Comparison of ENCODE assay signal across 12 cellular contexts in the genomic region with DNA sequence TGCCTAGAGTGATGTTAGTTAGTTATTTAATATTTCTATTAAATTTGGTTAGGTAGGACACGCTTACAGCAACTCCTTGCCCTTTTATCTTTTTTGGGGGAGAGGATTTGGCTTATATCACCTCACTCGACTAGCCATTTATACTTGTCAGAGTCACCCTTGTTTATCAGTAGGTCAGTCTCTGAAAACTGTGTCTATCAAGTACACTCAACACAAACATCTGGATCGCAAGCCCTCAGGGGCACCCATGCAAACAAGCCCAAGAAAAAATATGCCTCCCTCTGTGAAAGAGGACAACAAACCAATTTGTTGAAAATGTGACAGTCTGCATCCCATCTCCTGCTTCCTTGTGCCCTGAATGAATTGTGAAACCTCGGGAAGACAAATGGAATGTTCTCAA.
DNase-seq lines count a peak whose midpoint lies in the region; TF ChIP-seq lines count a peak whose summit lies in the region.
"Had no signal": no experiment of that assay in that cellular context is flagged by ENCODE, and none has a peak within 500 bp of the region (broad histone marks: within the 10 kb centered on the region; RNA-seq: fewer than 3 reads in every experiment).

No MANE protein-coding gene starts in this region.

- POLR2A ChIA-PET in SK-N-SH (lab: Yijun Ruan, JAX): no interaction called here

- no peak overlapping the region for H2AFZ ChIP-seq in SK-N-SH (ENCODE audit: low read depth)

- H3K9me3 ChIP-seq in SK-N-SH: no peaks in the 10 kb centered on the region
- no peaks in the 10 kb centered on the region for H3K9me3 ChIP-seq in endodermal cell (ENCODE audit: control insufficient read depth, low read length)
- H3K9me3 ChIP-seq in left ventricle myocardium inferior (replicated peaks): no peaks in the 10 kb centered on the region
- H3K9me3 ChIP-seq: A549, BE2C, HAP-1 had no signal

- no peak overlapping the region for H3K4me2 ChIP-seq in SK-N-SH
- H3K4me2 ChIP-seq: A549 had no signal

- H3K4me3 ChIP-seq in SK-N-SH (ENCODE audit: low read depth in 2 of 2, low read length in 1 of 2): no peak overlapping the region
- no peak overlapping the region for H3K4me3 ChIP-seq in endodermal cell (ENCODE audit: low read length)
- no peak overlapping the region for H3K4me3 ChIP-seq in left ventricle myocardium inferior
- H3K4me3 ChIP-seq: A549, HAP-1 had no signal

- H3K4me1 Mint-ChIP-seq in endodermal cell (peaks cover 31% of the 10 kb centered on the region), osteocyte (ENCODE audit: unreplicated experiment) (no peaks in the 10 kb centered on the region), mesothelial cell of epicardium (peaks cover 6% of the 10 kb centered on the region)
- H3K4me1 Mint-ChIP-seq: CD4-positive, alpha-beta memory T cell had no signal

- H3K27ac Mint-ChIP-seq in endodermal cell (peak overlapping the region; percentile 54), osteocyte (ENCODE audit: unreplicated experiment) (no peak overlapping the region), mesothelial cell of epicardium (no peak overlapping the region)
- H3K27ac Mint-ChIP-seq: CD4-positive, alpha-beta memory T cell had no signal

- H3K4me1 ChIP-seq in SK-N-SH (ENCODE audit: control insufficient read depth in 1 of 2, insufficient read depth in 2 of 2, low read depth in 1 of 2, low read length in 1 of 2) (peaks cover 0 to 28% of the 10 kb centered on the region in 2 experiments; a peak in 2 of 4 replicates), endodermal cell (ENCODE audit: control insufficient read depth, insufficient read depth, low read length) (peaks cover 3% of the 10 kb centered on the region), left ventricle myocardium inferior (peaks cover 57% of the 10 kb centered on the region)
- H3K4me1 ChIP-seq: HAP-1 had no signal

- H3K27me3 ChIP-seq in SK-N-SH (ENCODE audit: insufficient read depth) (no peaks in the 10 kb centered on the region), endodermal cell (ENCODE audit: control insufficient read depth, insufficient read depth, low read length, poor library complexity, severe bottlenecking) (no peaks in the 10 kb centered on the region), left ventricle myocardium inferior (ENCODE audit: low read depth) (no peaks in the 10 kb centered on the region)
- H3K27me3 ChIP-seq: BE2C had no signal

- H3K4me3 Mint-ChIP-seq in endodermal cell (no peak overlapping the region), osteocyte (ENCODE audit: unreplicated experiment) (no peak overlapping the region), mesothelial cell of epicardium (no peak overlapping the region)
- H3K4me3 Mint-ChIP-seq: CD4-positive, alpha-beta memory T cell had no signal

- no peaks in the 10 kb centered on the region for H3K9me2 ChIP-seq in SK-N-SH

- no peaks in the 10 kb centered on the region for H3K79me2 ChIP-seq in SK-N-SH (ENCODE audit: insufficient read depth)

- no peaks in the 10 kb centered on the region for H3K27me3 Mint-ChIP-seq in endodermal cell (ENCODE audit: insufficient read depth)
- H3K27me3 Mint-ChIP-seq in osteocyte (ENCODE audit: unreplicated experiment): no peaks in the 10 kb centered on the region
- H3K27me3 Mint-ChIP-seq in mesothelial cell of epicardium (ENCODE audit: low read depth): no peaks in the 10 kb centered on the region
- H3K27me3 Mint-ChIP-seq: CD4-positive, alpha-beta memory T cell had no signal

- no peaks in the 10 kb centered on the region for H4K20me1 ChIP-seq in SK-N-SH (ENCODE audit: insufficient read depth)

- DNase-seq in SK-N-SH (peak; percentile 35), endodermal cell (no peak), left ventricle myocardium inferior (no peak), osteocyte (ENCODE audit: extremely low spot score, unreplicated experiment) (no peak), erythroblast (lab: John Stamatoyannopoulos, UW) (no peak), mesothelial cell of epicardium (ENCODE audit: low spot score in 2 of 2, unreplicated experiment in 2 of 2) (no peak)
- DNase-seq: BE2C; CD4-positive, alpha-beta memory T cell; DMS79 had no signal

- peak; percentile 42 for TF ChIP-seq RAD21 in SK-N-SH (IDR thresholded peaks at IDR 0.05; ENCODE audit: low read length)

- TF ChIP-seq EP300 in SK-N-SH (IDR thresholded peaks at IDR 0.05; ENCODE audit: borderline replicate concordance in 1 of 2, low read depth in 1 of 2, low read length in 1 of 2): peak in 1 of 2 experiments; percentile 89; a peak in 2 of 4 replicates

- H3K27ac ChIP-seq in SK-N-SH (ENCODE audit: low read depth in 2 of 2, low read length in 1 of 2) (peak overlapping the region in 1 of 2 experiments; percentile 99; a peak in 2 of 4 replicates), endodermal cell (ENCODE audit: low read depth, low read length) (no peak overlapping the region), left ventricle myocardium inferior (replicated peaks) (peak overlapping the region; percentile 67)
- H3K27ac ChIP-seq: C4-2B had no signal

- H3K9me3 Mint-ChIP-seq in endodermal cell (peaks cover 2% of the 10 kb centered on the region), osteocyte (ENCODE audit: unreplicated experiment) (no peaks in the 10 kb centered on the region), mesothelial cell of epicardium (no peaks in the 10 kb centered on the region)

- H3K9ac ChIP-seq in SK-N-SH: no peak overlapping the region
- H3K9ac ChIP-seq in endodermal cell (ENCODE audit: extremely low read depth, low read length, poor library complexity, severe bottlenecking): no peak overlapping the region

- CTCF ChIA-PET in SK-N-SH (lab: Yijun Ruan, JAX): interaction anchor here (0.7 to 2.3 kb wide), 4 partner anchors 100 to 477 kb away, joined by 3 to 9 read pairs (median 6); no protein-coding TSS in a partner anchor

- H3K36me3 Mint-ChIP-seq in endodermal cell (ENCODE audit: low read depth) (peaks cover 46% of the 10 kb centered on the region), osteocyte (ENCODE audit: unreplicated experiment) (no peaks in the 10 kb centered on the region), mesothelial cell of epicardium (no peaks in the 10 kb centered on the region)
- H3K36me3 Mint-ChIP-seq: CD4-positive, alpha-beta memory T cell had no signal

- H3F3A ChIP-seq in SK-N-SH (replicated peaks; ENCODE audit: insufficient read depth): no peaks in the 10 kb centered on the region

- TF ChIP-seq POLR2A in erythroblast (IDR thresholded peaks at IDR 0.05; ENCODE audit: low read length): no peak

- H3K36me3 ChIP-seq in SK-N-SH (replicated peaks in 1 of 2; ENCODE audit: control insufficient read depth in 1 of 2, insufficient read depth in 2 of 2, low read length in 1 of 2) (no peaks in the 10 kb centered on the region), endodermal cell (ENCODE audit: control insufficient read depth, insufficient read depth, low read length) (no peaks in the 10 kb centered on the region), left ventricle myocardium inferior (no peaks in the 10 kb centered on the region)
- H3K36me3 ChIP-seq: BE2C, HAP-1 had no signal

- 48% methylated on average over 4 of the region's 4 CpGs for WGBS in SK-N-SH (ENCODE audit: low lambda C conversion rate)
- WGBS in endodermal cell (ENCODE audit: insufficient coverage in 1 of 2, insufficient read length in 1 of 2), 2 experiments: 82 to 100% methylated on average over 1 to 4 of the region's 4 CpGs

- intact Hi-C loops in left ventricle myocardium inferior (cut with micrococcal nuclease): no loop called here

- TF ChIP-seq CTCF in SK-N-SH (IDR thresholded peaks at IDR 0.05) (no peak), endodermal cell (conservative IDR thresholded peaks at IDR 0.05) (no peak), left ventricle myocardium inferior (IDR thresholded peaks at IDR 0.05; ENCODE audit: borderline replicate concordance) (no peak), osteocyte (IDR thresholded peaks at IDR 0.05) (no peak), mesothelial cell of epicardium (IDR thresholded peaks at IDR 0.05; ENCODE audit: unreplicated experiment) (no peak)

TF ChIP-seq in SK-N-SH, 30 proteins besides CTCF, POLR2A, EP300 and RAD21:
- TF ChIP-seq RCOR1 (IDR thresholded peaks at IDR 0.05; ENCODE audit: low read length): peak; percentile 63; the same call in 1 of the 2 replicates
- TF ChIP-seq, protein P1, sequence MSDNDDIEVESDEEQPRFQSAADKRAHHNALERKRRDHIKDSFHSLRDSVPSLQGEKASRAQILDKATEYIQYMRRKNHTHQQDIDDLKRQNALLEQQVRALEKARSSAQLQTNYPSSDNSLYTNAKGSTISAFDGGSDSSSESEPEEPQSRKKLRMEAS (IDR thresholded peaks at IDR 0.05; ENCODE audit: low read depth): no peak
- TF ChIP-seq FOXJ3 (CRISPR knock-in tag; IDR thresholded peaks at IDR 0.05): peak; percentile 97
- TF ChIP-seq CHD2 (IDR thresholded peaks at IDR 0.05; ENCODE audit: low read length, partially characterized antibody): peak; percentile 16
- peak; percentile 85 for TF ChIP-seq GATA2 (CRISPR knock-in tag; IDR thresholded peaks at IDR 0.05)
- 0 out of 2 replicates have a peak, but pooled peaks have one; percentile 10 for TF ChIP-seq SMC3 (IDR thresholded peaks at IDR 0.05; ENCODE audit: low read depth, low read length)
